Comparison of ENCODE assay signal across 8 cellular contexts in the genomic region with DNA sequence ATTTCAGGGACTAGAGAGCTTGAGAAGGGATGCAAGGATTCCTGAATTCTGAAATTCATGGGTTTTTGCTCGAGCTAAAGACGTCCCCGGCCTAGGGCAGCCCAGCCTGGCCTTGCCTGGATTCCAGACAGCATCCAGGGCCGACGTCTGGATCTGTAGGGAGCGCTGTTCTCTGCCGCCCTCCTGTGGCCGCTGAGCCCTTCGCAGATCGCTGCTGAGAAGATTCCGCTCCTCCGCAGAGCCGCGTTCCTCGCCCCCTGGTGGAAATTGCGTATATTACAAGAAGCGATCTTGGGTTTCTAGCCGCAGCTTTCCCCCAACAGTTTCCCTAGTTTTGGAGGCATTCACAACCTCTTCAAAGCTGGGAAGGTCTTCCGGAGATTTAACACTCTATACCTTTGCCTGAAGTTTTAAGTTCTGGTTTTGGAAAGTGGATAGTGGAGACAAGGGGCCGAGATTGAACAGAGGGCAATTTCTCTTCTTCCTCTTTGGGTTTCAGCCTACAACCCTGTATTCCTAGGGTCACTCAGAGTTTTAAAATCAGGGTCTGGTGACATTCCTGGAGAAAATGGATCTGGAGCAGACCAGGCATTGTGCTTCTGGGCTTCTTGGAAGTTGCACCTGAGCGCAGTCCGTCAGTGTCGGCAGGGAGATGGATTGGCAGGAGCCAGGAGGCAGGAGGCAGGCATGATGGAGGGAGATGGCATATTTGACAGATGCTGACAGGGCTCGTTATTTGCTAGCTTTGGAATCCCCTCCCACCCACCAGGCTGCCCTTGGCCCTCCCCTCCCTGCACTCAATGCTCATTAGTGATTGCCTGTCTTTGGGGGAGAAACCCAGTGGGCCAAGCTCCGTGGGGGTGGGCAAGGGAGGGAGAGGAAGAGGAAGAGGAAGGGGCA. TPM values are rescaled to one million over a fixed set of nuclear protein-coding genes. Genes with fewer than 3 reads are reported as not detected.
A peak's percentile ranks its signal among the peaks of the same experiment; 100 is the strongest.
DNase-seq lines count a peak whose midpoint lies in the region; ATAC-seq and TF ChIP-seq lines count a peak whose summit lies in the region.

No MANE protein-coding gene starts in this region.

- H3K27ac Mint-ChIP-seq in activated naive CD8-positive, alpha-beta T cell treated with anti-CD3 and anti-CD28 coated beads, Interleukin-2, amount 10 ng/mL, durations not matched to agents 7 days and 5 days: no peak overlapping the region

- peaks cover 13% of the 10 kb centered on the region for H3K4me1 Mint-ChIP-seq in activated naive CD8-positive, alpha-beta T cell treated with anti-CD3 and anti-CD28 coated beads, Interleukin-2, amount 10 ng/mL, durations not matched to agents 7 days and 5 days

- ATAC-seq in GM19351 (IDR thresholded peaks at IDR 0.05; ENCODE audit: unreplicated experiment) (peak; percentile 47), upper lobe of right lung (peak; percentile 95)
- ATAC-seq in activated naive CD8-positive, alpha-beta T cell treated with anti-CD3 and anti-CD28 coated beads, Interleukin-2, amount 10 ng/mL, durations not matched to agents 7 days and 5 days (ENCODE audit: low read depth): peak; percentile 70

- intact Hi-C loops in head of caudate nucleus (cut with DNase I) (loop anchor here (2.0 to 10.0 kb wide), 2 partner anchors 46 to 202 kb away; no protein-coding TSS in a partner anchor), posterior vena cava (cut with DNase I) (loop anchor here in 1 of 2 donors (2.0 to 10.0 kb wide), 2 partner anchors 44 to 202 kb away; no protein-coding TSS in a partner anchor), upper lobe of right lung (cut with DNase I) (loop anchor here (5.0 kb wide), 1 partner anchor 45 kb away; no protein-coding TSS in a partner anchor)

- H3K4me1 ChIP-seq in upper lobe of right lung: peaks cover 16% of the 10 kb centered on the region

- H3K4me3 ChIP-seq in AG04449 (ENCODE audit: low read depth, low read length): no peak overlapping the region
- H3K4me3 ChIP-seq in upper lobe of right lung: no peak overlapping the region

- H3K9me3 Mint-ChIP-seq in activated naive CD8-positive, alpha-beta T cell treated with anti-CD3 and anti-CD28 coated beads, Interleukin-2, amount 10 ng/mL, durations not matched to agents 7 days and 5 days: no peaks in the 10 kb centered on the region

- H3K27me3 Mint-ChIP-seq in activated naive CD8-positive, alpha-beta T cell treated with anti-CD3 and anti-CD28 coated beads, Interleukin-2, amount 10 ng/mL, durations not matched to agents 7 days and 5 days: peaks cover 47% of the 10 kb centered on the region

- H3K4me3 Mint-ChIP-seq in activated naive CD8-positive, alpha-beta T cell treated with anti-CD3 and anti-CD28 coated beads, Interleukin-2, amount 10 ng/mL, durations not matched to agents 7 days and 5 days: peak overlapping the region; percentile 43

- TF ChIP-seq CTCF in AG04449 (IDR thresholded peaks at IDR 0.05; ENCODE audit: insufficient read depth, low read length, missing control alignments): peak; percentile 100
- TF ChIP-seq CTCF in upper lobe of right lung (IDR thresholded peaks at IDR 0.05): peak; percentile 100

- no peaks in the 10 kb centered on the region for H3K36me3 ChIP-seq in upper lobe of right lung

- H3K27me3 ChIP-seq in upper lobe of right lung: peaks cover 39% of the 10 kb centered on the region

- CTCF ChIA-PET in AG04449 (lab: Yijun Ruan, JAX): interaction anchor here (0.6 to 24.8 kb wide), 68 partner anchors 10 to 594 kb away, joined by 3 to 941 read pairs (median 4); a partner anchor contains a TSS

- DNase-seq in AG04449 (ENCODE audit: low read depth, low spot score) (no peak), NCI-H1436 treated with DMSO at 0.1 percent for 48 hours (lab: John Stamatoyannopoulos, UW) (peak; percentile 36), T follicular helper cell (ENCODE audit: low read depth) (peak; percentile 84), head of caudate nucleus (peak; percentile 89 to 98 (median 95)), posterior vena cava (ENCODE audit: low spot score) (peak; percentile 98), upper lobe of right lung (peak; percentile 94)
- DNase-seq in activated naive CD8-positive, alpha-beta T cell treated with anti-CD3 and anti-CD28 coated beads, Interleukin-2, amount 10 ng/mL, durations not matched to agents 7 days and 5 days: peak; percentile 87

- H3K36me3 Mint-ChIP-seq in activated naive CD8-positive, alpha-beta T cell treated with anti-CD3 and anti-CD28 coated beads, Interleukin-2, amount 10 ng/mL, durations not matched to agents 7 days and 5 days: no peaks in the 10 kb centered on the region

- no peaks in the 10 kb centered on the region for H3K9me3 ChIP-seq in upper lobe of right lung

- H3K27ac ChIP-seq in upper lobe of right lung: no peak overlapping the region

- POLR2A ChIA-PET in AG04449 (lab: Yijun Ruan, JAX): no interaction called here
- POLR2A ChIA-PET in activated naive CD8-positive, alpha-beta T cell treated with anti-CD3 and anti-CD28 coated beads, Interleukin-2, amount 10 ng/mL, durations not matched to agents 7 days and 5 days (lab: Charles Lee): interaction anchor here (1.4 kb wide), 1 partner anchor 26 kb away, joined by 3 read pairs; no protein-coding TSS in a partner anchor

RNA-seq across cellular contexts. Expression of a gene that starts 4.9 kb away (rescaled TPM):
- total RNA-seq in activated naive CD8-positive, alpha-beta T cell treated with anti-CD3 and anti-CD28 coated beads, Interleukin-2, amount 10 ng/mL, durations not matched to agents 7 days and 5 days: not detected
- total RNA-seq in posterior vena cava (not detected), upper lobe of right lung (not detected)

RNA-seq across cellular contexts. Expression of a gene that starts 19.6 kb away (rescaled TPM):
- 10 to 100 TPM; 83.6 to 91.1 TPM for total RNA-seq in activated naive CD8-positive, alpha-beta T cell treated with anti-CD3 and anti-CD28 coated beads, Interleukin-2, amount 10 ng/mL, durations not matched to agents 7 days and 5 days
- total RNA-seq in posterior vena cava (100 to 1,000 TPM; 124 to 131 TPM), upper lobe of right lung (191 TPM)
